31 cellular contexts compared by ENCODE assay signal in the genomic region with DNA sequence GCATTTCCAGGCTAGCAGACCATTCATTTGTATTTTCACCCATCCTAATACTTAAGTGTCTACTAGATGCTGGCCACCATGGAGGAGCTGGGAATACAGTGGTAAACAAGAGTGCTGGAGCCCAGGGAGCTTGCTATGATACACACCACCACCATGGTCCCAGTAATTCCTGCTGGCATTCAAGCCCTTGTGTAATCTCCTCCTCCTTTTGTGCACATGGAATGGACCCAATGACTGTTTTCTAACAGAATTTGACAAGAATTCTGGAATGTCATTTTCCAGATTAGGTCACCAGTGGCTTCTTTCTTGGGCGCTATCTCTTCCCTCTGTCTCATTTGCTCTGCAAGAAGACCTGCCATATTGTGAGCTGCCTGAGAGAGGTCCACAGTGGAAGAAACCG.
A peak's percentile ranks its signal among the peaks of the same experiment; 100 is the strongest.
DNase-seq lines count a peak whose midpoint lies in the region; ATAC-seq and TF ChIP-seq lines count a peak whose summit lies in the region.
"Had no signal": no experiment of that assay in that cellular context is flagged by ENCODE, and none has a peak within 500 bp of the region (broad histone marks: within the 10 kb centered on the region; RNA-seq: fewer than 3 reads in every experiment).

No MANE protein-coding gene starts in this region.

- no peak overlapping the region for H3K4me2 ChIP-seq in trophoblast cell (ENCODE audit: low read length)
- H3K4me2 ChIP-seq: A549; BLaER1; BLaER1 treated with 17β-estradiol and CSF1 and Interleukin-3, amounts not matched to agents 10 nM and 100 nM had no signal

- H2BK5ac ChIP-seq in trophoblast cell (ENCODE audit: low read depth, low read length, poor library complexity): no peak overlapping the region

- no peaks in the 10 kb centered on the region for H3K79me1 ChIP-seq in trophoblast cell (ENCODE audit: low read length)

- TF ChIP-seq CTCF in esophagus muscularis mucosa (IDR thresholded peaks at IDR 0.05): no peak

- no peak overlapping the region for H4K91ac ChIP-seq in trophoblast cell (ENCODE audit: low read depth, low read length)

- no peak overlapping the region for H2AFZ ChIP-seq in trophoblast cell (ENCODE audit: insufficient read depth, low read length, poor library complexity)

- H3K27me3 ChIP-seq in esophagus muscularis mucosa (no peaks in the 10 kb centered on the region), trophoblast cell (ENCODE audit: insufficient read depth, low read length) (no peaks in the 10 kb centered on the region)
- H3K27me3 ChIP-seq: BE2C; BLaER1; BLaER1 treated with 17β-estradiol and CSF1 and Interleukin-3, amounts not matched to agents 10 nM and 100 nM had no signal

- no peak for ATAC-seq in activated naive CD8-positive, alpha-beta T cell treated with anti-CD3 and anti-CD28 coated beads, Interleukin-2, amount 50 U/mL, for 24 hours
- no peak for ATAC-seq in GM19397 (IDR thresholded peaks at IDR 0.05; ENCODE audit: unreplicated experiment)
- ATAC-seq: A549; CD8-positive, alpha-beta T cell had no signal

- no peaks in the 10 kb centered on the region for H3K27me3 Mint-ChIP-seq in activated naive CD8-positive, alpha-beta T cell treated with anti-CD3 and anti-CD28 coated beads, Interleukin-2, amount 50 U/mL, for 24 hours
- H3K27me3 Mint-ChIP-seq: B cell; CD4-positive, alpha-beta memory T cell; CD4-positive, alpha-beta T cell; CD4-positive, CD25-positive, alpha-beta regulatory T cell; CD8-positive, alpha-beta memory T cell had no signal

- no peak overlapping the region for H3K14ac ChIP-seq in trophoblast cell (ENCODE audit: low read length)

- H3K36me3 Mint-ChIP-seq in activated naive CD8-positive, alpha-beta T cell treated with anti-CD3 and anti-CD28 coated beads, Interleukin-2, amount 50 U/mL, for 24 hours (ENCODE audit: low read depth): no peaks in the 10 kb centered on the region
- H3K36me3 Mint-ChIP-seq: CD14-positive monocyte; CD4-positive, alpha-beta memory T cell; CD4-positive, CD25-positive, alpha-beta regulatory T cell; CD8-positive, alpha-beta T cell had no signal

- H3K27ac ChIP-seq in esophagus muscularis mucosa (replicated peaks in 1 of 4) (no peak overlapping the region), trophoblast cell (ENCODE audit: low read depth, low read length) (no peak overlapping the region)
- H3K27ac ChIP-seq: 22Rv1; A549; BLaER1; BLaER1 treated with 17β-estradiol and CSF1 and Interleukin-3, amounts not matched to agents 10 nM and 100 nM; C4-2B had no signal

- H3K9ac ChIP-seq in trophoblast cell (ENCODE audit: low read length): no peak overlapping the region
- H3K9ac ChIP-seq: BLaER1; BLaER1 treated with 17β-estradiol and CSF1 and Interleukin-3, amounts not matched to agents 10 nM and 100 nM had no signal

- H3K23ac ChIP-seq in trophoblast cell (ENCODE audit: low read length): no peak overlapping the region

- H2BK120ac ChIP-seq in trophoblast cell (ENCODE audit: insufficient read depth, low read length, poor library complexity): no peak overlapping the region

- H4K8ac ChIP-seq in trophoblast cell (ENCODE audit: low read depth, low read length): no peak overlapping the region

- no peak overlapping the region for H3K27ac Mint-ChIP-seq in activated naive CD8-positive, alpha-beta T cell treated with anti-CD3 and anti-CD28 coated beads, Interleukin-2, amount 50 U/mL, for 24 hours
- H3K27ac Mint-ChIP-seq: B cell; CD14-positive monocyte; CD4-positive, alpha-beta memory T cell; CD4-positive, alpha-beta T cell; CD4-positive, CD25-positive, alpha-beta regulatory T cell; CD8-positive, alpha-beta memory T cell; CD8-positive, alpha-beta T cell had no signal

- H3K4me3 ChIP-seq in esophagus muscularis mucosa (no peak overlapping the region), trophoblast cell (ENCODE audit: low read depth, low read length) (no peak overlapping the region)
- H3K4me3 ChIP-seq: A549; BLaER1; BLaER1 treated with 17β-estradiol and CSF1 and Interleukin-3, amounts not matched to agents 10 nM and 100 nM had no signal

- peak; percentile 57 for DNase-seq in esophagus muscularis mucosa (ENCODE audit: extremely low spot score)
- peak; percentile 64 to 84 for DNase-seq in trophoblast cell
- DNase-seq in activated naive CD8-positive, alpha-beta T cell treated with anti-CD3 and anti-CD28 coated beads, Interleukin-2, amount 50 U/mL, for 24 hours: no peak
- DNase-seq: 8988T; ACHN; AML-193; BE2C; C1 segment of cervical spinal cord; Caco-2; Calu3; CD4-positive, alpha-beta memory T cell; CD4-positive, alpha-beta T cell; CD4-positive, CD25-positive, alpha-beta regulatory T cell; CD8-positive, alpha-beta memory T cell; CD8-positive, alpha-beta T cell; COR-L47; DMS 273 treated with DMSO at 0.1 percent for 48 hours; DMS153; DMS53; DMS79; DMS79 treated with DMSO at 0.1 percent for 48 hours; DND-41; EL had no signal

- no peak overlapping the region for H2BK12ac ChIP-seq in trophoblast cell (ENCODE audit: low read length)

- WGBS in esophagus muscularis mucosa: 93% methylated on average over 2 of the region's 2 CpGs
- WGBS in trophoblast cell (ENCODE audit: extremely low coverage, insufficient coverage, insufficient read length): no CpG with 5 or more reads among the region's 2 CpGs

- H3K4me1 ChIP-seq in esophagus muscularis mucosa (no peaks in the 10 kb centered on the region), trophoblast cell (ENCODE audit: control insufficient read depth in 1 of 2, insufficient read depth in 2 of 2, low read length in 2 of 2) (no peaks in the 10 kb centered on the region)
- H3K4me1 ChIP-seq: A549; BLaER1; BLaER1 treated with 17β-estradiol and CSF1 and Interleukin-3, amounts not matched to agents 10 nM and 100 nM; Caco-2 had no signal

- no peaks in the 10 kb centered on the region for H3K79me2 ChIP-seq in trophoblast cell (ENCODE audit: control insufficient read depth, insufficient read depth, low read length, poor library complexity)

- no peak overlapping the region for H3K18ac ChIP-seq in trophoblast cell (ENCODE audit: low read length)

- no peak overlapping the region for H3K4me3 Mint-ChIP-seq in activated naive CD8-positive, alpha-beta T cell treated with anti-CD3 and anti-CD28 coated beads, Interleukin-2, amount 50 U/mL, for 24 hours
- H3K4me3 Mint-ChIP-seq: B cell; CD14-positive monocyte; CD4-positive, alpha-beta memory T cell; CD4-positive, alpha-beta T cell; CD4-positive, CD25-positive, alpha-beta regulatory T cell; CD8-positive, alpha-beta memory T cell; CD8-positive, alpha-beta T cell had no signal

- intact Hi-C loops in esophagus muscularis mucosa (cut with DNase I): no loop called here

- H2AK5ac ChIP-seq in trophoblast cell (ENCODE audit: low read length): no peak overlapping the region

- no peaks in the 10 kb centered on the region for H3K36me3 ChIP-seq in esophagus muscularis mucosa
- H3K36me3 ChIP-seq in trophoblast cell (ENCODE audit: control insufficient read depth in 1 of 2, insufficient read depth in 2 of 2, low read length in 2 of 2): no peaks in the 10 kb centered on the region
- H3K36me3 ChIP-seq: BE2C; BLaER1; BLaER1 treated with 17β-estradiol and CSF1 and Interleukin-3, amounts not matched to agents 10 nM and 100 nM had no signal

- no peak overlapping the region for H4K12ac ChIP-seq in trophoblast cell (ENCODE audit: low read depth, low read length)

- H3K4me1 Mint-ChIP-seq in activated naive CD8-positive, alpha-beta T cell treated with anti-CD3 and anti-CD28 coated beads, Interleukin-2, amount 50 U/mL, for 24 hours: no peaks in the 10 kb centered on the region
- H3K4me1 Mint-ChIP-seq: B cell; CD14-positive monocyte; CD4-positive, alpha-beta memory T cell; CD4-positive, CD25-positive, alpha-beta regulatory T cell; CD8-positive, alpha-beta memory T cell had no signal

- no peak for TF ChIP-seq POLR2A in esophagus muscularis mucosa (IDR thresholded peaks at IDR 0.05; ENCODE audit: low read depth)

- no peak for TF ChIP-seq EP300 in esophagus muscularis mucosa (IDR thresholded peaks at IDR 0.05)

- H3K9me3 ChIP-seq in esophagus muscularis mucosa (no peaks in the 10 kb centered on the region), trophoblast cell (ENCODE audit: insufficient read depth, low read depth, low read length) (no peaks in the 10 kb centered on the region)
- H3K9me3 ChIP-seq: A549; BE2C; BLaER1; BLaER1 treated with 17β-estradiol and CSF1 and Interleukin-3, amounts not matched to agents 10 nM and 100 nM; Caco-2 had no signal

- no peak overlapping the region for H3K4ac ChIP-seq in trophoblast cell (ENCODE audit: low read depth, low read length)

- H3K9me3 Mint-ChIP-seq in activated naive CD8-positive, alpha-beta T cell treated with anti-CD3 and anti-CD28 coated beads, Interleukin-2, amount 50 U/mL, for 24 hours: peaks cover 18% of the 10 kb centered on the region
